8 cellular contexts compared by ENCODE assay signal in genomic region chr7:75905785-75906604, GRCh38. TPM values are rescaled to one million over a fixed set of nuclear protein-coding genes. Genes with fewer than 3 reads are reported as not detected.
DNase-seq lines count a peak whose midpoint lies in the region; ATAC-seq and TF ChIP-seq lines count a peak whose summit lies in the region.

No MANE protein-coding gene starts in this region.

- intact Hi-C loops in dorsolateral prefrontal cortex (cut with DNase I) (no loop called here), right lobe of liver (cut with DNase I) (no loop called here), upper lobe of right lung (cut with DNase I) (no loop called here)

- H3K27me3 ChIP-seq in dorsolateral prefrontal cortex = no peaks in the 10 kb centered on the region
- H3K27me3 ChIP-seq in right lobe of liver = no peaks in the 10 kb centered on the region
- no peaks in the 10 kb centered on the region for H3K27me3 ChIP-seq in upper lobe of right lung

- ATAC-seq in right lobe of liver (peak; percentile 77 to 87 (median 80)), upper lobe of right lung (peak; percentile 96)

- no peak for TF ChIP-seq CTCF in dorsolateral prefrontal cortex (IDR thresholded peaks at IDR 0.05 in 54 of 56, conservative IDR thresholded peaks at IDR 0.05 in 2 of 56; ENCODE audit: low read depth in 1 of 56, partially characterized antibody in 56 of 56)
- TF ChIP-seq CTCF in right lobe of liver (IDR thresholded peaks at IDR 0.05) = no peak
- TF ChIP-seq CTCF in upper lobe of right lung (IDR thresholded peaks at IDR 0.05) = no peak
- no peak for TF ChIP-seq CTCF in GM13977 (IDR thresholded peaks at IDR 0.05; ENCODE audit: extremely low read depth, insufficient read depth, missing control alignments)

- in situ Hi-C loops in GM13977 (cut with MboI; ENCODE audit: low pct_unique_long_range_greater_than_20kb, low sequenced_read_pairs, unreplicated experiment) = no loop called here

- H3K36me3 ChIP-seq in right lobe of liver = no peaks in the 10 kb centered on the region
- no peaks in the 10 kb centered on the region for H3K36me3 ChIP-seq in upper lobe of right lung

- H3K27ac ChIP-seq in dorsolateral prefrontal cortex (peak overlapping the region in 51 of 59 donors; percentile 9 to 76 (median 46)), right lobe of liver (peak overlapping the region; percentile 83 to 97 (median 97)), upper lobe of right lung (peak overlapping the region; percentile 80)

- DNase-seq in GM04503 (ENCODE audit: low read depth) (peak; percentile 73), NCI-H510A treated with DMSO at 0.1 percent for 48 hours (lab: John Stamatoyannopoulos, UW) (peak; percentile 83), dorsolateral prefrontal cortex (peak in 9 of 10 donors; percentile 5 to 75 (median 59)), right lobe of liver (peak; percentile 87 to 95 (median 93)), upper lobe of right lung (peak; percentile 88), GM13977 (ENCODE audit: low spot score) (no peak)
- DNase-seq in activated naive CD4-positive, alpha-beta T cell treated with Interleukin-2 at 50 U/mL for 16 hours = no peak
- no peak for DNase-seq in activated CD4-positive, alpha-beta T cell treated with anti-CD3 and anti-CD28 coated beads for 1 hour

- peaks cover 0 to 28% (median 10%) of the 10 kb centered on the region in 4 donors for H3K4me1 ChIP-seq in right lobe of liver
- H3K4me1 ChIP-seq in upper lobe of right lung = peaks cover 5% of the 10 kb centered on the region

- WGBS in right lobe of liver (ENCODE audit: insufficient coverage, low coverage, low lambda C conversion rate, missing lambda C conversion rate) = 17% methylated on average over 10 of the region's 17 CpGs

- peak; percentile 91 for TF ChIP-seq POLR2A in right lobe of liver (IDR thresholded peaks at IDR 0.05)

- H3K4me3 ChIP-seq in dorsolateral prefrontal cortex (peak overlapping the region in 8 of 59 donors; percentile 4 to 32 (median 12)), right lobe of liver (peak overlapping the region in 2 of 3 donors; percentile 4 to 16), upper lobe of right lung (no peak overlapping the region)

- H3K9me3 ChIP-seq in right lobe of liver = no peaks in the 10 kb centered on the region
- no peaks in the 10 kb centered on the region for H3K9me3 ChIP-seq in upper lobe of right lung

RNA-seq across cellular contexts. Expression of gene POR, which starts 9.0 kb away (rescaled TPM):
- 100 to 1,000 TPM in 9 of 120 experiments, 10 to 100 TPM in 111; 52.3 to 111 (median 78.1) TPM for total RNA-seq in dorsolateral prefrontal cortex
- total RNA-seq in right lobe of liver = 1,000 to 10,000 TPM in 1 of 6 experiments, 100 to 1,000 TPM in 5; 370 to 1,042 (median 725) TPM
- total RNA-seq in upper lobe of right lung = 232 TPM

RNA-seq across cellular contexts. Expression of gene RHBDD2, which starts 27.2 kb away (rescaled TPM):
- total RNA-seq in dorsolateral prefrontal cortex = 100 to 1,000 TPM; 127 to 309 (median 221) TPM
- 10 to 100 TPM; 24.4 to 56.1 (median 31.7) TPM for total RNA-seq in right lobe of liver
- 68.6 TPM for total RNA-seq in upper lobe of right lung

Comparison
In these comparisons a context has a peak if more than half of its experiments do, and no peak if none do; other contexts are left out.
1. DNase-seq: peak in GM04503 (single experiment), NCI-H510A treated with DMSO at 0.1 percent for 48 hours (single experiment), dorsolateral prefrontal cortex (9 of 10), right lobe of liver (3 of 3) and upper lobe of right lung (single experiment); none in activated naive CD4-positive, alpha-beta T cell treated with Interleukin-2 at 50 U/mL for 16 hours (single experiment), GM13977 (single experiment) and activated CD4-positive, alpha-beta T cell treated with anti-CD3 and anti-CD28 coated beads for 1 hour (single experiment).
2. H3K27ac ChIP-seq: peak in every context shown above with its lines; median percentile 97 in right lobe of liver; 80 in upper lobe of right lung; 46 in dorsolateral prefrontal cortex.